In the genomic region with DNA sequence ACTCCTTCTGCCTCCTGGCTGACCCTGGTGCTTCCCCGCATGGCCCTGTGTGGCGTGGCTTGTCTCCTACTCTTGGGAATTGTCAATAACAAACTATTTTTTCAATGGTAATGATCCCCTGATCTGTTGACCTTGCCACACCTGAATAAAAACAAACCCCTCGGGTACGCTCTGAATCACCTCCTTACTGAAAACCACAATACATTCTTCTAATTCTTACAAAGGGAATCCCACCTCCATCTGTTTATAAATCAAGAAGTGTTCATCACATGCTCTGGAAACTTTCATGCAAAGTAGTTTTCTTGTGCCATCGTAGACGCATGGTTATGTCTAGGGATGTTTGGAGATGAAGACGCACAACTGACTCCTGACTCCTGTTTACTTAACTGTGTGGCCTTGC, we compare ENCODE assay signal across 29 cellular contexts.
A peak's percentile ranks its signal among the peaks of the same experiment; 100 is the strongest.
DNase-seq lines count a peak whose midpoint lies in the region; ATAC-seq and TF ChIP-seq lines count a peak whose summit lies in the region.
"Had no signal": no experiment of that assay in that cellular context is flagged by ENCODE, and none has a peak within 500 bp of the region (broad histone marks: within the 10 kb centered on the region; RNA-seq: fewer than 3 reads in every experiment).

No MANE protein-coding gene starts in this region.

- no peaks in the 10 kb centered on the region for H3K4me1 Mint-ChIP-seq in central memory CD8-positive, alpha-beta T cell
- H3K4me1 Mint-ChIP-seq in neural progenitor cell = peaks cover 30% of the 10 kb centered on the region
- no peaks in the 10 kb centered on the region for H3K4me1 Mint-ChIP-seq in activated T-helper 1 cell treated with anti-CD3 and anti-CD28 coated beads, Interleukin-12 subunit alpha, Interleukin-12 subunit beta, Interleukin-2, Interleukin-4 antibody, amounts not matched to agents 30 ng/mL and 10 ng/mL and 1 ng/mL, durations not matched to agents 14 hours and 24 hours and 36 hours (ENCODE audit: low read depth)
- H3K4me1 Mint-ChIP-seq in stimulated activated naive B cell treated with anti-CD40 and anti-IgM and Interleukin-4, amounts not matched to agents 10 μg/mL and 1 μg/mL and 100 μg/mL, for 72 hours = peaks cover 0 to under 1% of the 10 kb centered on the region in 2 donors
- H3K4me1 Mint-ChIP-seq: activated CD4-positive, alpha-beta T cell treated with anti-CD3 and anti-CD28 coated beads for 36 hours; activated naive CD8-positive, alpha-beta T cell treated with anti-CD3 and anti-CD28 coated beads for 36 hours had no signal

- peaks cover 20% of the 10 kb centered on the region for H3K4me1 ChIP-seq in PC-9 (replicated peaks; ENCODE audit: insufficient read depth)
- peaks cover 27% of the 10 kb centered on the region for H3K4me1 ChIP-seq in neural progenitor cell
- H3K4me1 ChIP-seq: Caco-2, spleen had no signal

- DNase-seq in EL = peak; percentile 59
- peak in 1 of 2 experiments; percentile 81 for DNase-seq in PC-9
- DNase-seq in central memory CD8-positive, alpha-beta T cell (ENCODE audit: low spot score in 2 of 2) = no peak
- no peak for DNase-seq in neural progenitor cell (ENCODE audit: low spot score)
- no peak for DNase-seq in activated T-helper 1 cell treated with anti-CD3 and anti-CD28 coated beads, Interleukin-12 subunit alpha, Interleukin-12 subunit beta, Interleukin-2, Interleukin-4 antibody, amounts not matched to agents 30 ng/mL and 10 ng/mL and 1 ng/mL, durations not matched to agents 14 hours and 24 hours and 36 hours (ENCODE audit: low spot score)
- no peak for DNase-seq in stimulated activated naive B cell treated with anti-CD40 and anti-IgM and Interleukin-4, amounts not matched to agents 10 μg/mL and 1 μg/mL and 100 μg/mL, for 72 hours
- DNase-seq: activated CD4-positive, alpha-beta T cell treated with anti-CD3 and anti-CD28 coated beads for 36 hours; activated effector memory CD4-positive, alpha-beta T cell treated with anti-CD3 and anti-CD28 coated beads, Interleukin-2, amount 50 U/mL, for 16 hours; activated naive CD8-positive, alpha-beta T cell treated with anti-CD3 and anti-CD28 coated beads for 36 hours; activated T-cell treated with anti-CD3 and anti-CD28 coated beads for 4 hours; C1 segment of cervical spinal cord; Caco-2; DMS79 treated with DMSO at 0.1 percent for 48 hours; GOT3; heart left ventricle; MG63; NCI-H2081 treated with DMSO at 0.1 percent for 48 hours; NCI-H774; nephron progenitor cell; ovary; right cardiac atrium; spleen; T-helper 2 cell had no signal

- H3K79me2 ChIP-seq in PC-9 (ENCODE audit: low read depth) (no peaks in the 10 kb centered on the region), neural progenitor cell (ENCODE audit: low read depth) (no peaks in the 10 kb centered on the region)

- no peaks in the 10 kb centered on the region for H3K9me2 ChIP-seq in PC-9 (ENCODE audit: insufficient read depth)

- H3K4me2 ChIP-seq in PC-9 (peak overlapping the region; percentile 53), neural progenitor cell (no peak overlapping the region)

- H3K4me3 Mint-ChIP-seq in central memory CD8-positive, alpha-beta T cell = no peak overlapping the region
- H3K4me3 Mint-ChIP-seq in neural progenitor cell = peak overlapping the region; percentile 27
- H3K4me3 Mint-ChIP-seq in activated T-helper 1 cell treated with anti-CD3 and anti-CD28 coated beads, Interleukin-12 subunit alpha, Interleukin-12 subunit beta, Interleukin-2, Interleukin-4 antibody, amounts not matched to agents 30 ng/mL and 10 ng/mL and 1 ng/mL, durations not matched to agents 14 hours and 24 hours and 36 hours = no peak overlapping the region
- H3K4me3 Mint-ChIP-seq in stimulated activated naive B cell treated with anti-CD40 and anti-IgM and Interleukin-4, amounts not matched to agents 10 μg/mL and 1 μg/mL and 100 μg/mL, for 72 hours = no peak overlapping the region
- H3K4me3 Mint-ChIP-seq: activated CD4-positive, alpha-beta T cell treated with anti-CD3 and anti-CD28 coated beads for 36 hours; activated naive CD8-positive, alpha-beta T cell treated with anti-CD3 and anti-CD28 coated beads for 36 hours; brain; nephron progenitor cell had no signal

- H3K4me3 ChIP-seq in PC-9 = no peak overlapping the region; the same call in 1 of the 2 replicates
- H3K4me3 ChIP-seq in neural progenitor cell = no peak overlapping the region
- H3K4me3 ChIP-seq: GM12878, heart left ventricle, lung, MG63, ovary, spleen had no signal

- H3K27ac ChIP-seq in PC-9 (0 out of 2 replicates have a peak overlapping the region, but pooled peaks have one; percentile 38), neural progenitor cell (no peak overlapping the region)
- H3K27ac ChIP-seq: heart left ventricle, ovary, spleen had no signal

- no TSS peak for BruUV-seq in PC-9 (replicated peaks; lab: Mats Ljungman, UMichigan)

- no peak overlapping the region for H3K9ac ChIP-seq in neural progenitor cell

- peak overlapping the region; percentile 54 for H3K27ac Mint-ChIP-seq in central memory CD8-positive, alpha-beta T cell (ENCODE audit: low read depth)
- H3K27ac Mint-ChIP-seq in neural progenitor cell = no peak overlapping the region
- H3K27ac Mint-ChIP-seq in activated T-helper 1 cell treated with anti-CD3 and anti-CD28 coated beads, Interleukin-12 subunit alpha, Interleukin-12 subunit beta, Interleukin-2, Interleukin-4 antibody, amounts not matched to agents 30 ng/mL and 10 ng/mL and 1 ng/mL, durations not matched to agents 14 hours and 24 hours and 36 hours = no peak overlapping the region
- H3K27ac Mint-ChIP-seq in stimulated activated naive B cell treated with anti-CD40 and anti-IgM and Interleukin-4, amounts not matched to agents 10 μg/mL and 1 μg/mL and 100 μg/mL, for 72 hours = no peak overlapping the region
- H3K27ac Mint-ChIP-seq: activated CD4-positive, alpha-beta T cell treated with anti-CD3 and anti-CD28 coated beads for 36 hours; activated naive CD8-positive, alpha-beta T cell treated with anti-CD3 and anti-CD28 coated beads for 36 hours; nephron progenitor cell had no signal

- intact Hi-C loops in PC-9 (cut with micrococcal nuclease; ENCODE audit: unreplicated experiment) = loop anchor here (10.0 kb wide), 1 partner anchor 190 kb away; no protein-coding TSS in a partner anchor
- intact Hi-C loops in activated T-helper 1 cell treated with anti-CD3 and anti-CD28 coated beads, Interleukin-12 subunit alpha, Interleukin-12 subunit beta, Interleukin-2, Interleukin-4 antibody, amounts not matched to agents 30 ng/mL and 10 ng/mL and 1 ng/mL, durations not matched to agents 14 hours and 24 hours and 36 hours (cut with micrococcal nuclease) = no loop called here

- H3K9me3 ChIP-seq in PC-9 (ENCODE audit: insufficient read depth, low read depth) = no peaks in the 10 kb centered on the region
- no peaks in the 10 kb centered on the region for H3K9me3 ChIP-seq in neural progenitor cell (ENCODE audit: low read depth)
- H3K9me3 ChIP-seq: Caco-2, heart left ventricle, ovary, spleen had no signal

- CTCF ChIA-PET in PC-9 (lab: Charles Lee) = no interaction called here

- H2AFZ ChIP-seq in PC-9 (no peak overlapping the region), neural progenitor cell (replicated peaks) (no peak overlapping the region)

- no peaks in the 10 kb centered on the region for H3K9me3 Mint-ChIP-seq in central memory CD8-positive, alpha-beta T cell
- H3K9me3 Mint-ChIP-seq in neural progenitor cell = no peaks in the 10 kb centered on the region
- H3K9me3 Mint-ChIP-seq in activated T-helper 1 cell treated with anti-CD3 and anti-CD28 coated beads, Interleukin-12 subunit alpha, Interleukin-12 subunit beta, Interleukin-2, Interleukin-4 antibody, amounts not matched to agents 30 ng/mL and 10 ng/mL and 1 ng/mL, durations not matched to agents 14 hours and 24 hours and 36 hours = no peaks in the 10 kb centered on the region
- no peaks in the 10 kb centered on the region for H3K9me3 Mint-ChIP-seq in stimulated activated naive B cell treated with anti-CD40 and anti-IgM and Interleukin-4, amounts not matched to agents 10 μg/mL and 1 μg/mL and 100 μg/mL, for 72 hours
- H3K9me3 Mint-ChIP-seq: nephron progenitor cell had no signal

- H3K36me3 ChIP-seq in PC-9 (ENCODE audit: low read depth) (no peaks in the 10 kb centered on the region), neural progenitor cell (no peaks in the 10 kb centered on the region)
- H3K36me3 ChIP-seq: heart left ventricle, MG63, ovary, spleen had no signal

- H3F3A ChIP-seq in PC-9 (ENCODE audit: insufficient read depth, low read depth) = no peaks in the 10 kb centered on the region
- H3F3A ChIP-seq in neural progenitor cell (ENCODE audit: low read depth) = peaks cover 23% of the 10 kb centered on the region

- POLR2A ChIA-PET in PC-9 (lab: Charles Lee; ENCODE audit: unreplicated experiment) = no interaction called here

- peaks cover under 1% of the 10 kb centered on the region for H3K36me3 Mint-ChIP-seq in central memory CD8-positive, alpha-beta T cell (ENCODE audit: insufficient read depth)
- H3K36me3 Mint-ChIP-seq in neural progenitor cell = no peaks in the 10 kb centered on the region
- no peaks in the 10 kb centered on the region for H3K36me3 Mint-ChIP-seq in activated T-helper 1 cell treated with anti-CD3 and anti-CD28 coated beads, Interleukin-12 subunit alpha, Interleukin-12 subunit beta, Interleukin-2, Interleukin-4 antibody, amounts not matched to agents 30 ng/mL and 10 ng/mL and 1 ng/mL, durations not matched to agents 14 hours and 24 hours and 36 hours (ENCODE audit: low read depth)
- no peaks in the 10 kb centered on the region for H3K36me3 Mint-ChIP-seq in stimulated activated naive B cell treated with anti-CD40 and anti-IgM and Interleukin-4, amounts not matched to agents 10 μg/mL and 1 μg/mL and 100 μg/mL, for 72 hours
- H3K36me3 Mint-ChIP-seq: activated naive CD8-positive, alpha-beta T cell treated with anti-CD3 and anti-CD28 coated beads for 36 hours had no signal

- no peaks in the 10 kb centered on the region for H4K20me1 ChIP-seq in PC-9 (ENCODE audit: insufficient read depth)
- no peaks in the 10 kb centered on the region for H4K20me1 ChIP-seq in neural progenitor cell (ENCODE audit: low read depth)

- no peaks in the 10 kb centered on the region for H3K27me3 ChIP-seq in PC-9 (ENCODE audit: insufficient read depth, low read depth)
- H3K27me3 ChIP-seq in neural progenitor cell = no peaks in the 10 kb centered on the region
- H3K27me3 ChIP-seq: heart left ventricle, MG63, ovary had no signal

- peaks cover 35% of the 10 kb centered on the region for H3K27me3 Mint-ChIP-seq in central memory CD8-positive, alpha-beta T cell
- H3K27me3 Mint-ChIP-seq in neural progenitor cell (ENCODE audit: insufficient read depth, low read depth) = no peaks in the 10 kb centered on the region
- peaks cover 1% of the 10 kb centered on the region for H3K27me3 Mint-ChIP-seq in activated T-helper 1 cell treated with anti-CD3 and anti-CD28 coated beads, Interleukin-12 subunit alpha, Interleukin-12 subunit beta, Interleukin-2, Interleukin-4 antibody, amounts not matched to agents 30 ng/mL and 10 ng/mL and 1 ng/mL, durations not matched to agents 14 hours and 24 hours and 36 hours (ENCODE audit: insufficient read depth)
- peaks cover 14 to 25% of the 10 kb centered on the region in 2 donors for H3K27me3 Mint-ChIP-seq in stimulated activated naive B cell treated with anti-CD40 and anti-IgM and Interleukin-4, amounts not matched to agents 10 μg/mL and 1 μg/mL and 100 μg/mL, for 72 hours
- H3K27me3 Mint-ChIP-seq: activated CD4-positive, alpha-beta T cell treated with anti-CD3 and anti-CD28 coated beads for 36 hours; activated naive CD8-positive, alpha-beta T cell treated with anti-CD3 and anti-CD28 coated beads for 36 hours had no signal

- no peak for ATAC-seq in central memory CD8-positive, alpha-beta T cell (replicated peaks; ENCODE audit: extremely low read depth, poor library complexity, severe bottlenecking)
- no peak for ATAC-seq in HG02852 (IDR thresholded peaks at IDR 0.05; ENCODE audit: unreplicated experiment)
- no peak for ATAC-seq in HG02759 (IDR thresholded peaks at IDR 0.05; ENCODE audit: unreplicated experiment)
- no peak for ATAC-seq in stimulated activated naive B cell treated with anti-CD40 and anti-IgM and Interleukin-4, amounts not matched to agents 10 μg/mL and 1 μg/mL and 100 μg/mL, for 72 hours (replicated peaks)
- ATAC-seq: activated CD4-positive, alpha-beta T cell treated with anti-CD3 and anti-CD28 coated beads for 36 hours; GM12878; heart left ventricle; right cardiac atrium; Right ventricle myocardium inferior had no signal

- TF ChIP-seq CTCF in PC-9 (conservative IDR thresholded peaks at IDR 0.05) (no peak), neural progenitor cell (IDR thresholded peaks at IDR 0.05) (no peak)
